In the genomic region with DNA sequence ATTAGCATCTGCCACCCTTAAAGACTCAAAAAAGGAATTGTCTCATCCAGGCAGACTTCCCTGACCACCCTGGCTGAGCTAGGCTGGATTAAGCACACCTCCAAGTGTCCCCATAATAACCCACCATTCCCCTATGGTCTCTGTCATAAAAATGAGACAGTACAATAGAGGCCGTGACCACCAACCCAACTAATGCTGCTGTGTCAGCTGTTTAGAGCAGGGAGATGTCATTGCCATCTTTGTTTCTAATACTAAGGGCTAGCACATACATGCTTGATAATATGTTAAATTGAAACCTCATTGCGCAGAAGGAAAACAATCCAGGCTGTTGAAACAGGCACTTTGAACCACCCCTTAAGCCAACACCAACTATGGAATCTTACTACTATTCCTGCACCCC, we compare ENCODE assay signal across 34 cellular contexts. TPM values are rescaled to one million over a fixed set of nuclear protein-coding genes. Genes with fewer than 3 reads are reported as not detected.
"Had no signal": no experiment of that assay in that cellular context is flagged by ENCODE, and none has a peak within 500 bp of the region (broad histone marks: within the 10 kb centered on the region; RNA-seq: fewer than 3 reads in every experiment).

No MANE protein-coding gene starts in this region.

- H3K27ac ChIP-seq: ascending aorta, cardiac muscle cell, WERI-Rb-1 had no signal

- H3K9me3 ChIP-seq: ascending aorta had no signal

- ATAC-seq: activated CD4-positive, alpha-beta T cell treated with anti-CD3 and anti-CD28 coated beads for 36 hours; activated CD4-positive, CD25-positive, alpha-beta regulatory T cell treated with anti-CD3 and anti-CD28 coated beads, Interleukin-2, amount 50 U/mL, for 24 hours; activated CD8-positive, alpha-beta memory T cell treated with anti-CD3 and anti-CD28 coated beads, Interleukin-2, amount 10 ng/mL, durations not matched to agents 7 days and 5 days; activated CD8-positive, alpha-beta T cell treated with anti-CD3 and anti-CD28 coated beads, Interleukin-2, amount 10 ng/mL, durations not matched to agents 7 days and 5 days; activated naive CD8-positive, alpha-beta T cell treated with anti-CD3 and anti-CD28 coated beads, Interleukin-2, amount 50 U/mL, for 24 hours had no signal

- FAIRE-seq: bronchial epithelial cell, TTC549 had no signal

- H3K27me3 ChIP-seq: ascending aorta, cardiac muscle cell had no signal

- H3K36me3 ChIP-seq: ascending aorta, cardiac muscle cell, WERI-Rb-1 had no signal

- DNase-seq: activated CD4-positive, alpha-beta memory T cell treated with anti-CD3 and anti-CD28 coated beads, Interleukin-2, amount 10 ng/mL, durations not matched to agents 7 days and 5 days; activated CD4-positive, alpha-beta T cell treated with anti-CD3 and anti-CD28 coated beads for 1 hour; activated CD4-positive, alpha-beta T cell treated with anti-CD3 and anti-CD28 coated beads for 36 hours; activated CD4-positive, alpha-beta T cell treated with anti-CD3 and anti-CD28 coated beads for 48 hours; activated CD4-positive, alpha-beta T cell treated with anti-CD3 and anti-CD28 coated beads, Interleukin-2, amount 10 ng/mL, durations not matched to agents 7 days and 5 days; activated CD4-positive, alpha-beta T cell treated with anti-CD3 and anti-CD28 coated beads, Interleukin-2, amount 50 U/mL, for 48 hours; activated CD4-positive, CD25-positive, alpha-beta regulatory T cell; activated CD8-positive, alpha-beta memory T cell treated with anti-CD3 and anti-CD28 coated beads for 24 hours; activated CD8-positive, alpha-beta memory T cell treated with anti-CD3 and anti-CD28 coated beads, Interleukin-2, amount 10 ng/mL, durations not matched to agents 7 days and 5 days; activated CD8-positive, alpha-beta memory T cell treated with anti-CD3 and anti-CD28 coated beads, Interleukin-2, amount 50 U/mL, for 48 hours; activated CD8-positive, alpha-beta T cell treated with anti-CD3 and anti-CD28 coated beads, Interleukin-2, amount 10 ng/mL, durations not matched to agents 7 days and 5 days; activated effector memory CD4-positive, alpha-beta T cell treated with Interleukin-2 at 50 U/mL for 16 hours; activated gamma-delta T cell; activated naive CD4-positive, alpha-beta T cell treated with anti-CD3 and anti-CD28 coated beads, Interleukin-2, amount 10 ng/mL, durations not matched to agents 7 days and 5 days; activated naive CD4-positive, alpha-beta T cell treated with Interleukin-2 at 50 U/mL for 16 hours; activated naive CD8-positive, alpha-beta T cell treated with anti-CD3 and anti-CD28 coated beads, Interleukin-2, amount 10 ng/mL, durations not matched to agents 7 days and 5 days; activated naive CD8-positive, alpha-beta T cell treated with anti-CD3 and anti-CD28 coated beads, Interleukin-2, amount 50 U/mL, for 24 hours; activated T-cell treated with anti-CD3 and anti-CD28 coated beads, Interleukin-2, amount 50 U/mL, for 24 hours; activated T-cell treated with anti-CD3 and anti-CD28 coated beads, Interleukin-2, amount 50 U/mL, for 48 hours; amygdala; anterior cingulate cortex; caudate nucleus; cerebellar nuclear complex; T-helper 1 cell; T-helper 2 cell; T-helper 9 cell; WERI-Rb-1 had no signal

- H3K4me1 ChIP-seq: ascending aorta had no signal

- H3K4me3 ChIP-seq: ascending aorta, cardiac muscle cell had no signal

RNA-seq across cellular contexts. Expression of gene ADAMTS18, which starts 7.2 kb away (rescaled TPM):
- total RNA-seq: activated CD4-positive, alpha-beta memory T cell treated with anti-CD3 and anti-CD28 coated beads, Interleukin-2, amount 10 ng/mL, durations not matched to agents 7 days and 5 days; activated CD4-positive, alpha-beta T cell treated with anti-CD3 and anti-CD28 coated beads for 36 hours; activated CD4-positive, alpha-beta T cell treated with anti-CD3 and anti-CD28 coated beads, Interleukin-2, amount 10 ng/mL, durations not matched to agents 7 days and 5 days; activated CD8-positive, alpha-beta memory T cell treated with anti-CD3 and anti-CD28 coated beads, Interleukin-2, amount 10 ng/mL, durations not matched to agents 7 days and 5 days; activated CD8-positive, alpha-beta T cell treated with anti-CD3 and anti-CD28 coated beads, Interleukin-2, amount 10 ng/mL, durations not matched to agents 7 days and 5 days; activated naive CD8-positive, alpha-beta T cell treated with anti-CD3 and anti-CD28 coated beads, Interleukin-2, amount 10 ng/mL, durations not matched to agents 7 days and 5 days; activated T-helper 2 cell treated with anti-CD3 and anti-CD28 coated beads, Interferon-gamma antibody, Interleukin-2, Interleukin-4, amounts not matched to agents 10 μg/mL and 5 μg/mL and 100 μg/mL, durations not matched to agents 14 hours and 24 hours and 36 hours; ascending aorta; bronchial epithelial cell; chondrocyte had no signal
- polyA plus RNA-seq: cardiac muscle cell had no signal
